30 cellular contexts compared by ENCODE assay signal in the genomic region with DNA sequence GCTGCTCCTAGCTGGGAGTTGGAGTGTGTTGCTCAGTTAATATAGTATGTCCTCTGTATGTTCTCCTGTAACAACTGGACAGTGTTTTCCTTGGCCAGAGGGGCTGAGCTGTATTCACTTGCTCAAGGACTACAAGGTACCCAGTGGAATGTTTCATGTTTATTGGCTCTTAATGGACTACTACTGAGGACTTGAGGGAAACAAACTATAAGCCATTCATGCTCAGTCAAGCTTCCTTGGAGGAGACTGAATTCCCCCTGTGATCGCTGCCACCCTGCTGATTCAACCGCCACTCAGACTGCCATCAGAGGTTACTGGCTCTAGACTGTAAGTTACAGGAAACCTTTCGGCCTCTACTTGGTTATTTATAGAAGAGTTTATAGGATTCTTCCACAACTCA.
DNase-seq lines count a peak whose midpoint lies in the region; ATAC-seq, FAIRE-seq and TF ChIP-seq lines count a peak whose summit lies in the region.
"Had no signal": no experiment of that assay in that cellular context is flagged by ENCODE, and none has a peak within 500 bp of the region (broad histone marks: within the 10 kb centered on the region; RNA-seq: fewer than 3 reads in every experiment).

No MANE protein-coding gene starts in this region.

- H3K27me3 ChIP-seq in GM23338 (ENCODE audit: insufficient read depth) = no peaks in the 10 kb centered on the region
- H3K27me3 ChIP-seq in H1 (replicated peaks in 1 of 4; ENCODE audit: control insufficient read depth in 3 of 4, extremely low read depth in 1 of 4, insufficient read depth in 3 of 4, low read length in 3 of 4) = no peaks in the 10 kb centered on the region
- H3K27me3 ChIP-seq in neuronal stem cell (ENCODE audit: control insufficient read depth in 3 of 3, insufficient read depth in 3 of 3, low read depth in 1 of 3, low read length in 3 of 3) = no peaks in the 10 kb centered on the region
- H3K27me3 ChIP-seq: dorsolateral prefrontal cortex, upper lobe of right lung had no signal

- H3K23ac ChIP-seq in H1 (ENCODE audit: insufficient read length) (no peak overlapping the region), neuronal stem cell (ENCODE audit: low read depth, low read length, poor library complexity) (no peak overlapping the region)

- H3K4ac ChIP-seq in H1 (replicated peaks; ENCODE audit: insufficient read length, low read depth, low read length) (no peak overlapping the region), neuronal stem cell (ENCODE audit: low read length) (no peak overlapping the region)

- no peak for TF ChIP-seq CTCF in GM23338 (conservative IDR thresholded peaks at IDR 0.05; ENCODE audit: low read depth in 2 of 2)
- TF ChIP-seq CTCF in H1 (IDR thresholded peaks at IDR 0.05; ENCODE audit: control extremely low read depth in 1 of 3, insufficient read depth in 1 of 3, low read depth in 1 of 3, low read length in 3 of 3) = no peak
- no peak for TF ChIP-seq CTCF in RWPE1 (conservative IDR thresholded peaks at IDR 0.05; ENCODE audit: low read depth)

- no peaks in the 10 kb centered on the region for H3K23me2 ChIP-seq in H1 (ENCODE audit: low read depth, low read length)

- H3K56ac ChIP-seq in H1 (replicated peaks; ENCODE audit: insufficient read length, low read depth, low read length) = no peak overlapping the region

- no peaks in the 10 kb centered on the region for H3K36me3 Mint-ChIP-seq in GM23338 (ENCODE audit: low read depth)
- H3K36me3 Mint-ChIP-seq: CD14-positive monocyte; stimulated activated effector memory CD8-positive, alpha-beta T cell treated with anti-CD3 and anti-CD28 coated beads, Interleukin-12 subunit alpha, Interleukin-12 subunit beta, amount 100 ng/mL, for 72 hours had no signal

- no peak overlapping the region for H3K14ac ChIP-seq in H1 (ENCODE audit: insufficient read length)
- H3K14ac ChIP-seq in neuronal stem cell (ENCODE audit: low read length) = no peak overlapping the region

- no peak for TF ChIP-seq EP300 in H1 (IDR thresholded peaks at IDR 0.05; ENCODE audit: borderline replicate concordance in 1 of 2, low read depth in 2 of 2, low read length in 2 of 2)

- H4K20me1 ChIP-seq in GM23338 (replicated peaks; ENCODE audit: insufficient read depth) = no peaks in the 10 kb centered on the region
- H4K20me1 ChIP-seq in H1 (replicated peaks in 1 of 2; ENCODE audit: control insufficient read depth in 1 of 2, insufficient read depth in 2 of 2, low read length in 2 of 2) = no peaks in the 10 kb centered on the region

- H3K4me2 ChIP-seq in GM23338 = no peak overlapping the region
- no peak overlapping the region; a peak in 1 of 4 replicates for H3K4me2 ChIP-seq in H1 (ENCODE audit: insufficient read depth in 1 of 2, low read depth in 2 of 2, low read length in 2 of 2)
- no peak overlapping the region for H3K4me2 ChIP-seq in neuronal stem cell (ENCODE audit: insufficient read depth, low read length, poor library complexity, severe bottlenecking)

- DNase-seq in GM23338 (ENCODE audit: low spot score) (peak; percentile 27), NCI-H2227 (lab: John Stamatoyannopoulos, UW; ENCODE audit: unreplicated experiment) (peak; percentile 46), H1 (ENCODE audit: low read depth in 1 of 2, low spot score in 2 of 2) (no peak), neuronal stem cell (ENCODE audit: low spot score) (no peak), globus pallidus (ENCODE audit: low spot score) (no peak), RWPE1 (ENCODE audit: low spot score) (no peak), DMS79 (lab: John Stamatoyannopoulos, UW) (no peak)
- DNase-seq: activated CD4-positive, alpha-beta T cell treated with anti-CD3 and anti-CD28 coated beads for 48 hours; activated CD8-positive, alpha-beta memory T cell treated with anti-CD3 and anti-CD28 coated beads for 24 hours; activated effector memory CD4-positive, alpha-beta T cell treated with anti-CD3 and anti-CD28 coated beads, Interleukin-2, amount 50 U/mL, for 16 hours; cerebellar nuclear complex; dorsolateral prefrontal cortex; Kasumi-1; kidney; NCI-H1694 treated with DMSO at 0.1 percent for 48 hours; NCI-H69; posterior cingulate gyrus; RPMI8226; stimulated activated CD4-positive, alpha-beta T cell treated with anti-CD3 and anti-CD28 coated beads, Interleukin-12 subunit alpha, Interleukin-12 subunit beta, amount 100 ng/mL, for 4 hours; stimulated activated CD4-positive, alpha-beta T cell treated with anti-CD3 and anti-CD28 coated beads, Interleukin-4, amount 100 ng/mL, for 24 hours; substantia nigra; upper lobe of right lung had no signal

- 89% methylated on average over 3 of the region's 3 CpGs; no CpG with 5 or more reads in 1 of the 2 experiments for WGBS in H1 (ENCODE audit: extremely low coverage in 1 of 2, insufficient coverage in 1 of 2, insufficient read length in 1 of 2, insufficient replicate concordance in 2 of 2, low coverage in 1 of 2, low lambda C conversion rate in 2 of 2, missing lambda C conversion rate in 1 of 2), 2 experiments
- no CpG with 5 or more reads among the region's 3 CpGs for WGBS in neuronal stem cell (ENCODE audit: extremely low coverage in 2 of 2, insufficient read length in 2 of 2, insufficient replicate concordance in 1 of 2), 2 donors

- no peak for TF ChIP-seq RAD21 in H1 (IDR thresholded peaks at IDR 0.05 in 1 of 2, conservative IDR thresholded peaks at IDR 0.05 in 1 of 2; ENCODE audit: low read depth in 2 of 2, low read length in 2 of 2)

- H3K36me3 ChIP-seq in GM23338 (ENCODE audit: insufficient read depth) = no peaks in the 10 kb centered on the region
- H3K36me3 ChIP-seq in H1 (ENCODE audit: control insufficient read depth in 2 of 4, insufficient read depth in 4 of 4, low read length in 3 of 4) = no peaks in the 10 kb centered on the region
- H3K36me3 ChIP-seq in neuronal stem cell (replicated peaks in 1 of 2; ENCODE audit: control insufficient read depth in 2 of 2, insufficient read depth in 2 of 2, low read length in 2 of 2) = no peaks in the 10 kb centered on the region
- H3K36me3 ChIP-seq: upper lobe of right lung had no signal

- FAIRE-seq in H1 (lab: Jason Lieb, UNC) = no peak
- FAIRE-seq: endothelial cell of umbilical vein, GM12878, HepG2, kidney had no signal

- H4K91ac ChIP-seq in H1 (replicated peaks; ENCODE audit: insufficient read length, low read length) = no peak overlapping the region
- no peak overlapping the region for H4K91ac ChIP-seq in neuronal stem cell (ENCODE audit: low read depth, low read length, poor library complexity)

- H3K9me2 ChIP-seq in GM23338 (ENCODE audit: insufficient read depth) = 0 out of 2 replicates have a peak, but pooled peaks cover 4% of the 10 kb centered on the region

- H2BK120ac ChIP-seq in H1 (replicated peaks; ENCODE audit: low read depth, low read length) = no peak overlapping the region
- no peak overlapping the region for H2BK120ac ChIP-seq in neuronal stem cell (ENCODE audit: low read depth, low read length)

- no peak overlapping the region for H2BK12ac ChIP-seq in H1 (ENCODE audit: low read depth, low read length)
- no peak overlapping the region for H2BK12ac ChIP-seq in neuronal stem cell (ENCODE audit: low read length)

- TF ChIP-seq POLR2A in H1 (IDR thresholded peaks at IDR 0.05; ENCODE audit: control extremely low read depth in 1 of 2, low read depth in 2 of 2, low read length in 2 of 2) = no peak

- CTCF ChIA-PET in H1 (lab: Charles Lee; ENCODE audit: partially characterized antibody) = interaction anchor here (0.8 kb wide), 1 partner anchor 215 kb away, joined by 3 read pairs; no protein-coding TSS in a partner anchor
- CTCF ChIA-PET in RWPE1 (lab: Yijun Ruan, JAX) = no interaction called here

- H3K9me3 ChIP-seq in H1 (ENCODE audit: insufficient read depth in 2 of 2, low read depth in 1 of 2, low read length in 1 of 2) (no peaks in the 10 kb centered on the region), neuronal stem cell (replicated peaks in 1 of 2; ENCODE audit: control insufficient read depth in 2 of 2, insufficient read depth in 1 of 2, low read depth in 1 of 2, low read length in 2 of 2) (no peaks in the 10 kb centered on the region)
- H3K9me3 ChIP-seq: upper lobe of right lung had no signal

- H3K27me3 Mint-ChIP-seq in GM23338 (ENCODE audit: insufficient read depth, low read depth, poor library complexity) = no peaks in the 10 kb centered on the region

- POLR2A ChIA-PET in H1 (lab: Charles Lee; ENCODE audit: partially characterized antibody) = no interaction called here
- POLR2A ChIA-PET in RWPE1 (lab: Yijun Ruan, JAX; ENCODE audit: low non-redundant PET) = no interaction called here

- no peak overlapping the region for H3K27ac Mint-ChIP-seq in GM23338
- H3K27ac Mint-ChIP-seq: stimulated activated effector memory CD8-positive, alpha-beta T cell treated with anti-CD3 and anti-CD28 coated beads, Interleukin-12 subunit alpha, Interleukin-12 subunit beta, amount 100 ng/mL, for 72 hours had no signal

- H2AFZ ChIP-seq in GM23338 (peak overlapping the region; percentile 47), H1 (ENCODE audit: low read length) (0 out of 2 replicates have a peak overlapping the region, but pooled peaks have one; percentile 3), neuronal stem cell (ENCODE audit: low read length) (peak overlapping the region; percentile 74)

- H2AK5ac ChIP-seq in H1 (ENCODE audit: low read depth, low read length) (no peak overlapping the region), neuronal stem cell (ENCODE audit: low read depth, low read length) (no peak overlapping the region)

- H3K4me3 ChIP-seq in GM23338 (no peak overlapping the region), H1 (ENCODE audit: extremely low read depth in 1 of 4, insufficient read depth in 2 of 4, low read depth in 3 of 4, low read length in 4 of 4) (no peak overlapping the region), neuronal stem cell (ENCODE audit: low read length in 2 of 2) (no peak overlapping the region)
- H3K4me3 ChIP-seq: dorsolateral prefrontal cortex, GM12878, lung, upper lobe of right lung had no signal

- H3K9me3 Mint-ChIP-seq in GM23338 = no peaks in the 10 kb centered on the region
- H3K9me3 Mint-ChIP-seq: neural crest cell had no signal

- no peak overlapping the region for H3K9ac ChIP-seq in H1 (replicated peaks in 1 of 4; ENCODE audit: extremely low read depth in 1 of 4, low read depth in 3 of 4, low read length in 3 of 4)
- no peak overlapping the region for H3K9ac ChIP-seq in neuronal stem cell (ENCODE audit: low read depth, low read length, poor library complexity)

- H3K79me2 ChIP-seq in GM23338 (replicated peaks; ENCODE audit: insufficient read depth) (no peaks in the 10 kb centered on the region), H1 (ENCODE audit: control insufficient read depth in 1 of 2, insufficient read depth in 2 of 2, low read length in 2 of 2) (no peaks in the 10 kb centered on the region)

- H3F3A ChIP-seq in GM23338 (replicated peaks; ENCODE audit: low read depth) = no peaks in the 10 kb centered on the region

- peak; percentile 76 for ATAC-seq in GM23338
- ATAC-seq: HepG2; sciatic nerve; stimulated activated effector memory CD8-positive, alpha-beta T cell treated with anti-CD3 and anti-CD28 coated beads, Interleukin-12 subunit alpha, Interleukin-12 subunit beta, amount 100 ng/mL, for 72 hours; upper lobe of right lung had no signal

- H3K4me3 Mint-ChIP-seq in GM23338 = no peak overlapping the region
- H3K4me3 Mint-ChIP-seq: CD14-positive monocyte; neural crest cell; stimulated activated effector memory CD8-positive, alpha-beta T cell treated with anti-CD3 and anti-CD28 coated beads, Interleukin-12 subunit alpha, Interleukin-12 subunit beta, amount 100 ng/mL, for 72 hours had no signal

- no peak overlapping the region for H2BK20ac ChIP-seq in H1 (ENCODE audit: low read length)

- H2BK15ac ChIP-seq in H1 (ENCODE audit: low read length) = no peak overlapping the region
- no peak overlapping the region for H2BK15ac ChIP-seq in neuronal stem cell (ENCODE audit: low read length)

- no peaks in the 10 kb centered on the region for H3K4me1 ChIP-seq in GM23338 (ENCODE audit: insufficient read depth)
- peaks cover 0 to 3% (median 1%) of the 10 kb centered on the region in 4 experiments; a peak in 2 of 7 replicates for H3K4me1 ChIP-seq in H1 (replicated peaks in 1 of 4; ENCODE audit: control insufficient read depth in 3 of 4, insufficient read depth in 4 of 4, low read length in 3 of 4)
- peaks cover 0 to 1% of the 10 kb centered on the region in 2 donors for H3K4me1 ChIP-seq in neuronal stem cell (ENCODE audit: control insufficient read depth in 2 of 2, insufficient read depth in 1 of 2, low read depth in 1 of 2, low read length in 2 of 2)
- H3K4me1 ChIP-seq: upper lobe of right lung had no signal

- H4K8ac ChIP-seq in H1 (ENCODE audit: extremely low read depth, insufficient read depth, low read length) = no peak overlapping the region
- no peak overlapping the region for H4K8ac ChIP-seq in neuronal stem cell (ENCODE audit: low read depth, low read length)

- H3K27ac ChIP-seq in GM23338 (ENCODE audit: low read depth) (0 out of 2 replicates have a peak overlapping the region, but pooled peaks have one; percentile 2), H1 (ENCODE audit: low read depth, low read length) (no peak overlapping the region), neuronal stem cell (replicated peaks; ENCODE audit: low read length) (no peak overlapping the region), RWPE1 (no peak overlapping the region)
- H3K27ac ChIP-seq: dorsolateral prefrontal cortex, upper lobe of right lung had no signal

- H2BK5ac ChIP-seq in H1 (ENCODE audit: low read depth, low read length) = no peak overlapping the region
- no peak overlapping the region for H2BK5ac ChIP-seq in neuronal stem cell (ENCODE audit: low read length)

- peaks cover 3% of the 10 kb centered on the region; the same call in 1 of the 3 replicates for H3K4me1 Mint-ChIP-seq in GM23338
- H3K4me1 Mint-ChIP-seq: neural crest cell; stimulated activated effector memory CD8-positive, alpha-beta T cell treated with anti-CD3 and anti-CD28 coated beads, Interleukin-12 subunit alpha, Interleukin-12 subunit beta, amount 100 ng/mL, for 72 hours had no signal

- H3K79me1 ChIP-seq in H1 (ENCODE audit: low read depth, low read length) = no peaks in the 10 kb centered on the region
- H3K79me1 ChIP-seq in neuronal stem cell (ENCODE audit: low read depth, low read length) = no peaks in the 10 kb centered on the region

- no peak overlapping the region for H4K5ac ChIP-seq in H1 (ENCODE audit: insufficient read length, low read depth, low read length)

- H3K18ac ChIP-seq in H1 (ENCODE audit: extremely low read depth, low read length) = no peak overlapping the region
- H3K18ac ChIP-seq in neuronal stem cell (ENCODE audit: low read length) = no peak overlapping the region

Comparison
In these comparisons a context has a peak if more than half of its experiments do, and no peak if none do; other contexts are left out.
1. DNase-seq: peak in GM23338 (single experiment) and NCI-H2227 (single experiment); none in H1 (0 of 2), neuronal stem cell (single experiment), globus pallidus (single experiment), RWPE1 (single experiment) and DMS79 (single experiment).
2. H2AFZ ChIP-seq: peak in every context shown above with its lines; median percentile 74 in neuronal stem cell; 47 in GM23338; 3 in H1.